10 cellular contexts compared by ENCODE assay signal in the genomic region with DNA sequence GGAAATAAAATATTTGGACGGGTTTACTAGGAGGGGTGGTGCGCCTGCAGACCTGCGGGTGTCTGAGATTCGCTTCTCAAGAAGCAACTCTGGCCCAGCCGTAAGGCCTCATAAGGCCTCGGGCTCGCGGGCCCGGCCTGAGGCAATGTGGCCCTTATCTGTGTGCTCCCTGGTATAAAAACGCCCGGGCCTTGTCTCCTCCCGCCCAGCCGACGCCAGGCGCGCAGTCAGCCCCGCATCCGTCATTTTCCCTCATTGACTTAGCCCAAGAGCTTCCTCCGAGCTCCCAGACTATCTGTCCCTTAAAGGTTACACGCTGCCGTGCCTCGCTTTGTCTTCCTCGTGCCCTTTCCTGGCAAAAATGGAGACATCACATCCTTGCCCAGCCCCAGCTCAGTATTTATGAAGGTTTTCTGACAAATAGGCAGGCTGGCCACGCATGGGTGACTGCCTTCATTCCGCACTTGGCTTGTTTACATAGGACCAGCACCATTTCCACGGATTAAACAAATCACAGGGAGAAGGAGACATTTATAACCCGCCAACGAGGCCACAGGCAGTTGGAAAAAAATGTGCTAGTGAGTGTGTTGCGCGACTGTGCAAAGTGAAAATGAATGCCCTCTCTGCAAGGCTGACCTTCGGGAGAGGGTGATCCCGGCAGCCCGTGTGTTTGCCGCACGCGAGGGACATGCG.
DNase-seq lines count a peak whose midpoint lies in the region; ATAC-seq and TF ChIP-seq lines count a peak whose summit lies in the region.
"Had no signal": no experiment of that assay in that cellular context is flagged by ENCODE, and none has a peak within 500 bp of the region (broad histone marks: within the 10 kb centered on the region; RNA-seq: fewer than 3 reads in every experiment).

No MANE protein-coding gene starts in this region.

- no peaks in the 10 kb centered on the region for H3K9me3 ChIP-seq in suprapubic skin

- H3K4me1 Mint-ChIP-seq in activated CD4-positive, alpha-beta T cell treated with anti-CD3 and anti-CD28 coated beads, Interleukin-2, amount 10 ng/mL, durations not matched to agents 24 days and 14 days = peaks cover 8% of the 10 kb centered on the region
- peaks cover 20% of the 10 kb centered on the region for H3K4me1 Mint-ChIP-seq in memory B cell

- no peak overlapping the region for H3K27ac Mint-ChIP-seq in activated CD4-positive, alpha-beta T cell treated with anti-CD3 and anti-CD28 coated beads, Interleukin-2, amount 10 ng/mL, durations not matched to agents 24 days and 14 days
- H3K27ac Mint-ChIP-seq in memory B cell = no peak overlapping the region

- no peaks in the 10 kb centered on the region for H3K9me3 Mint-ChIP-seq in activated CD4-positive, alpha-beta T cell treated with anti-CD3 and anti-CD28 coated beads, Interleukin-2, amount 10 ng/mL, durations not matched to agents 24 days and 14 days
- peaks cover 1% of the 10 kb centered on the region for H3K9me3 Mint-ChIP-seq in memory B cell

- WGBS in suprapubic skin = 78% methylated on average over 37 of the region's 37 CpGs

- TF ChIP-seq POLR2A in suprapubic skin (IDR thresholded peaks at IDR 0.05) = no peak

- peak overlapping the region; percentile 76 for H3K4me3 Mint-ChIP-seq in activated CD4-positive, alpha-beta T cell treated with anti-CD3 and anti-CD28 coated beads, Interleukin-2, amount 10 ng/mL, durations not matched to agents 24 days and 14 days
- H3K4me3 Mint-ChIP-seq in memory B cell = peak overlapping the region; percentile 89

- H3K36me3 Mint-ChIP-seq in activated CD4-positive, alpha-beta T cell treated with anti-CD3 and anti-CD28 coated beads, Interleukin-2, amount 10 ng/mL, durations not matched to agents 24 days and 14 days (ENCODE audit: low read depth) = no peaks in the 10 kb centered on the region
- H3K36me3 Mint-ChIP-seq in memory B cell = no peaks in the 10 kb centered on the region

- H3K27ac ChIP-seq in caudate nucleus (ENCODE audit: low read depth, low read length) (peak overlapping the region; percentile 72), suprapubic skin (no peak overlapping the region)

- TF ChIP-seq EP300 in suprapubic skin (IDR thresholded peaks at IDR 0.05) = no peak

- peaks cover 21% of the 10 kb centered on the region for H3K4me1 ChIP-seq in suprapubic skin

- H3K36me3 ChIP-seq in suprapubic skin = no peaks in the 10 kb centered on the region

- no peak for TF ChIP-seq CTCF in suprapubic skin (IDR thresholded peaks at IDR 0.05)

- intact Hi-C loops in activated CD4-positive, alpha-beta T cell treated with anti-CD3 and anti-CD28 coated beads, Interleukin-2, amount 10 ng/mL, durations not matched to agents 24 days and 14 days (cut with micrococcal nuclease) = no loop called here

- peaks cover 75% of the 10 kb centered on the region for H3K27me3 Mint-ChIP-seq in activated CD4-positive, alpha-beta T cell treated with anti-CD3 and anti-CD28 coated beads, Interleukin-2, amount 10 ng/mL, durations not matched to agents 24 days and 14 days
- H3K27me3 Mint-ChIP-seq in memory B cell = peaks cover 6% of the 10 kb centered on the region

- ATAC-seq in memory B cell (ENCODE audit: low read depth) (no peak), HG03354 (IDR thresholded peaks at IDR 0.05; ENCODE audit: poor library complexity, severe bottlenecking, unreplicated experiment) (no peak), HG03039 (IDR thresholded peaks at IDR 0.05; ENCODE audit: unreplicated experiment) (no peak)

- peak overlapping the region; percentile 57 for H3K4me3 ChIP-seq in suprapubic skin

- peaks cover 30% of the 10 kb centered on the region for H3K27me3 ChIP-seq in suprapubic skin

- no peak for DNase-seq in activated CD4-positive, alpha-beta T cell treated with anti-CD3 and anti-CD28 coated beads, Interleukin-2, amount 10 ng/mL, durations not matched to agents 24 days and 14 days
- no peak for DNase-seq in activated CD4-positive, alpha-beta T cell treated with anti-CD3 and anti-CD28 coated beads, Interleukin-2, amount 50 U/mL, for 4 hours
- DNase-seq in caudate nucleus (lab: John Stamatoyannopoulos, UW) (peak in 1 of 61 donors; percentile 54), memory B cell (ENCODE audit: low spot score in 2 of 2) (no peak), suprapubic skin (ENCODE audit: low spot score in 2 of 2) (no peak), NCI-H774 (lab: John Stamatoyannopoulos, UW) (no peak)
- DNase-seq: activated gamma-delta T cell treated with Interleukin-2 at 50 U/mL for 16 hours, NCI-H1105 had no signal
